In the genomic region with DNA sequence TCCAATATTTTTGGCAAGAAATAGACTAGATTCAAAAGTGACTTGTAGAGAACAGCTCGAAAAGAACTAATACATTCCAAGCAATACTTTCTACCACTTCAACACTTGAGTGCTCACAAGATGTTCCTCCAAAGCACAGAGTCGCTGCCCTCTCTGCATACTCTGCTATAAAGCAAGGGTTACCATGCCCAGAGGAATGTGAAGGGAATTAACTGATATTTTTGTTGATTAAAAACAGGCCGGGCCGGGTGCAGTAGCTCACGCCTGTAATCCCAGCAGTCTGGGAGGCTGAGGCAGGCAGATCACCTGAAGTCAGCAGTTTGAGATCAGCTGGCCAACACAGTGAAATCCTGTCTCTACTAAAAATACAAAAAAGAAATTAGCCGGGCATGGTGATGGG, we compare ENCODE assay signal across 17 cellular contexts.
"Had no signal": no experiment of that assay in that cellular context is flagged by ENCODE, and none has a peak within 500 bp of the region (broad histone marks: within the 10 kb centered on the region; RNA-seq: fewer than 3 reads in every experiment).

No MANE protein-coding gene starts in this region.

- H3K36me3 ChIP-seq: uterus had no signal

- H3K27ac Mint-ChIP-seq: activated CD4-positive, alpha-beta T cell treated with anti-CD3 and anti-CD28 coated beads, Interleukin-2, amount 10 ng/mL, durations not matched to agents 24 days and 14 days; activated CD8-positive, alpha-beta T cell treated with anti-CD3 and anti-CD28 coated beads, Interleukin-2, amount 10 ng/mL, durations not matched to agents 7 days and 5 days; activated naive CD8-positive, alpha-beta T cell had no signal

- H3K9me3 ChIP-seq: uterus had no signal

- ATAC-seq: activated CD8-positive, alpha-beta T cell treated with anti-CD3 and anti-CD28 coated beads, Interleukin-2, amount 10 ng/mL, durations not matched to agents 7 days and 5 days; foreskin keratinocyte had no signal

- DNase-seq: activated B cell treated with CpG ODN at 0.5 μM for 24 hours; activated CD4-positive, alpha-beta T cell treated with anti-CD3 and anti-CD28 coated beads, Interleukin-2, amount 10 ng/mL, durations not matched to agents 24 days and 14 days; activated CD8-positive, alpha-beta memory T cell treated with anti-CD3 and anti-CD28 coated beads, Interleukin-2, amount 50 U/mL, for 4 hours; activated CD8-positive, alpha-beta T cell treated with anti-CD3 and anti-CD28 coated beads, Interleukin-2, amount 10 ng/mL, durations not matched to agents 7 days and 5 days; activated effector memory CD4-positive, alpha-beta T cell treated with anti-CD3 and anti-CD28 coated beads, Interleukin-2, amount 50 U/mL, for 16 hours; activated T-cell treated with anti-CD3 and anti-CD28 coated beads, Interleukin-2, amount 50 U/mL, for 48 hours; central memory CD4-positive, alpha-beta T cell; effector memory CD4-positive, alpha-beta T cell; foreskin keratinocyte; glutamatergic neuron; kidney glomerular epithelial cell; naive B cell; stimulated activated CD4-positive, alpha-beta T cell treated with anti-CD3 and anti-CD28 coated beads, Interleukin-1b, Interleukin-23, amount 100 ng/mL, for 48 hours; SW 1271; uterus had no signal

- H3K27ac ChIP-seq: foreskin keratinocyte, parathyroid adenoma, uterus had no signal

- H3K4me3 Mint-ChIP-seq: activated B cell treated with CpG ODN at 0.5 μM for 24 hours; activated CD4-positive, alpha-beta T cell treated with anti-CD3 and anti-CD28 coated beads, Interleukin-2, amount 10 ng/mL, durations not matched to agents 24 days and 14 days; activated CD8-positive, alpha-beta T cell treated with anti-CD3 and anti-CD28 coated beads, Interleukin-2, amount 10 ng/mL, durations not matched to agents 7 days and 5 days; activated naive CD8-positive, alpha-beta T cell; naive B cell had no signal

- H3K27me3 Mint-ChIP-seq: activated B cell treated with CpG ODN at 0.5 μM for 24 hours; activated CD4-positive, alpha-beta T cell treated with anti-CD3 and anti-CD28 coated beads, Interleukin-2, amount 10 ng/mL, durations not matched to agents 24 days and 14 days; activated naive CD8-positive, alpha-beta T cell; naive B cell had no signal

- H3K4me1 ChIP-seq: foreskin keratinocyte, parathyroid adenoma, uterus had no signal

- H3K27me3 ChIP-seq: foreskin keratinocyte, uterus had no signal

- H3K4me3 ChIP-seq: uterus had no signal

- H3K9me3 Mint-ChIP-seq: activated B cell treated with CpG ODN at 0.5 μM for 24 hours; activated CD4-positive, alpha-beta T cell treated with anti-CD3 and anti-CD28 coated beads, Interleukin-2, amount 10 ng/mL, durations not matched to agents 24 days and 14 days had no signal
